Comparison of ENCODE assay signal across 13 cellular contexts in the genomic region with DNA sequence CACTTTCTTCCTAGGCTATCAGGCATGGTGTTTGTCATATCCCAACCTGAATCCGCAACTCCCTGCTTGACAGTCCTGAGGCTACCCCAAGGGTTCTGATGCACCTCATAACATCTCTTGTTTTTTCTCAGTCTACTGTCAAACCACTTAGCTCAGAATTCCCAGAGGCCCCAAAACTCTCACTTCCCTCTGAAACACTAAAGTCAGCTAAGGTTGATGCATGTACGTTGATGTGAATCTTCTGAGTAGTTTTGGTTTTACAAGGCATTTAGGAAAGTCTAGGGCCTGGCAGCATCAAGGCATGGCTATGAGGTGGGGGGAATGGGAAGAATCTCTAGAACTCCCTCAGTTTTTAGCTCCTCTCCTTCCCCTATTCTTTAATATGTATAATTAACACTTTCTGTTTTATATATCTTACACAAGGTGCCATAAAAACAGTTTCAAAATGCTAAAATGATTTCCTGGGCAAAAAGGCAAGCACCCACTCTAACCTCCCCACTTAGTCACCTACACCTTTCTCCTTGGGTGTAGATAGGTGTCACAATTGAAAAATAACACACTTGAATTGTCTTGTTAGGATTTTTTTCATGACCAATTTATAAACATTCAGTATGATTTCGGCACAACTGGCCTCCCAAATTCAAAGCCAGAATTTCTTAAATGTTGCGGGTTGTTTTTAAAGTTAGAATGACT.
DNase-seq lines count a peak whose midpoint lies in the region; ATAC-seq and TF ChIP-seq lines count a peak whose summit lies in the region.
"Had no signal": no experiment of that assay in that cellular context is flagged by ENCODE, and none has a peak within 500 bp of the region (broad histone marks: within the 10 kb centered on the region; RNA-seq: fewer than 3 reads in every experiment).

No MANE protein-coding gene starts in this region.

- H3K9me3 ChIP-seq in spleen (no peaks in the 10 kb centered on the region), WERI-Rb-1 (ENCODE audit: severe bottlenecking) (no peaks in the 10 kb centered on the region), upper lobe of left lung (no peaks in the 10 kb centered on the region)
- H3K9me3 ChIP-seq: SK-N-SH had no signal

- H3K36me3 ChIP-seq in spleen (no peaks in the 10 kb centered on the region), WERI-Rb-1 (no peaks in the 10 kb centered on the region), upper lobe of left lung (no peaks in the 10 kb centered on the region)

- TF ChIP-seq CTCF in spleen (IDR thresholded peaks at IDR 0.05 in 8 of 11, conservative IDR thresholded peaks at IDR 0.05 in 3 of 11) (no peak), WERI-Rb-1 (IDR thresholded peaks at IDR 0.05; ENCODE audit: low read depth, low read length) (no peak), upper lobe of left lung (IDR thresholded peaks at IDR 0.05) (no peak)

- H3K27ac Mint-ChIP-seq in T-helper 1 cell treated with Interleukin-12 subunit alpha and Interleukin-12 subunit beta and Interleukin-4 antibody, amounts not matched to agents 30 μg/mL and 1 μg/mL, for 36 hours: peak overlapping the region; percentile 59

- intact Hi-C loops in spleen (cut with DNase I; ENCODE audit: low total_unique reads): no loop called here

- ATAC-seq in GM21737 (IDR thresholded peaks at IDR 0.05; ENCODE audit: unreplicated experiment) (peak; percentile 81), HG03342 (IDR thresholded peaks at IDR 0.05; ENCODE audit: unreplicated experiment) (peak; percentile 83), upper lobe of left lung (ENCODE audit: low FRiP score in 2 of 2) (no peak)
- ATAC-seq: foreskin keratinocyte had no signal

- no peak for TF ChIP-seq POLR2A in spleen (IDR thresholded peaks at IDR 0.05)
- TF ChIP-seq POLR2A in upper lobe of left lung (IDR thresholded peaks at IDR 0.05): no peak

- H3K27ac ChIP-seq in spleen: peak overlapping the region in 5 of 8 donors; percentile 3 to 33 (median 18)
- no peak overlapping the region for H3K27ac ChIP-seq in WERI-Rb-1
- H3K27ac ChIP-seq in upper lobe of left lung: no peak overlapping the region
- H3K27ac ChIP-seq: 22Rv1, foreskin keratinocyte had no signal

- H3K27me3 ChIP-seq in spleen (replicated peaks in 1 of 7): no peaks in the 10 kb centered on the region
- no peaks in the 10 kb centered on the region for H3K27me3 ChIP-seq in WERI-Rb-1 (ENCODE audit: insufficient read depth, low read depth, severe bottlenecking)
- H3K27me3 ChIP-seq in upper lobe of left lung: no peaks in the 10 kb centered on the region
- H3K27me3 ChIP-seq: foreskin keratinocyte had no signal

- peaks cover 0 to 32% (median 24%) of the 10 kb centered on the region in 6 donors for H3K4me1 ChIP-seq in spleen
- H3K4me1 ChIP-seq in upper lobe of left lung: peaks cover 0 to 6% (median 0%) of the 10 kb centered on the region in 4 donors
- H3K4me1 ChIP-seq: foreskin keratinocyte had no signal

- no peak for DNase-seq in T-helper 1 cell
- no peak for DNase-seq in spleen
- no peak for DNase-seq in WERI-Rb-1
- no peak for DNase-seq in SHP77 (lab: John Stamatoyannopoulos, UW)
- DNase-seq in upper lobe of left lung: no peak
- DNase-seq: activated T-cell treated with anti-CD3 and anti-CD28 coated beads, Interleukin-2, amount 50 U/mL, for 48 hours; foreskin keratinocyte; SK-N-SH had no signal

- peaks cover 11% of the 10 kb centered on the region for H3K36me3 Mint-ChIP-seq in T-helper 1 cell treated with Interleukin-12 subunit alpha and Interleukin-12 subunit beta and Interleukin-4 antibody, amounts not matched to agents 30 μg/mL and 1 μg/mL, for 36 hours (ENCODE audit: low read depth)

- no peak for TF ChIP-seq EP300 in upper lobe of left lung (IDR thresholded peaks at IDR 0.05)

- WGBS in spleen, 5 donors: 77 to 84% (median 81%) methylated on average over 4 of the region's 4 CpGs
- 89 to 97% methylated on average over 4 of the region's 4 CpGs for WGBS in upper lobe of left lung, 2 donors

- H3K27me3 Mint-ChIP-seq in T-helper 1 cell treated with Interleukin-12 subunit alpha and Interleukin-12 subunit beta and Interleukin-4 antibody, amounts not matched to agents 30 μg/mL and 1 μg/mL, for 36 hours (ENCODE audit: low read depth): no peaks in the 10 kb centered on the region

- peak overlapping the region; percentile 1 for H3K4me3 Mint-ChIP-seq in T-helper 1 cell treated with Interleukin-12 subunit alpha and Interleukin-12 subunit beta and Interleukin-4 antibody, amounts not matched to agents 30 μg/mL and 1 μg/mL, for 36 hours

- H3K9me3 Mint-ChIP-seq in T-helper 1 cell treated with Interleukin-12 subunit alpha and Interleukin-12 subunit beta and Interleukin-4 antibody, amounts not matched to agents 30 μg/mL and 1 μg/mL, for 36 hours: peaks cover 8% of the 10 kb centered on the region

- H3K4me3 ChIP-seq in spleen: no peak overlapping the region
- H3K4me3 ChIP-seq in WERI-Rb-1 (ENCODE audit: low read depth, low read length): no peak overlapping the region
- no peak overlapping the region for H3K4me3 ChIP-seq in upper lobe of left lung
- H3K4me3 ChIP-seq: lung had no signal

- peaks cover 50% of the 10 kb centered on the region for H3K4me1 Mint-ChIP-seq in T-helper 1 cell treated with Interleukin-12 subunit alpha and Interleukin-12 subunit beta and Interleukin-4 antibody, amounts not matched to agents 30 μg/mL and 1 μg/mL, for 36 hours (ENCODE audit: low read depth)

Comparison
In these comparisons a context has a peak if more than half of its experiments do, and no peak if none do; other contexts are left out.
1. ATAC-seq: peak in GM21737 (single experiment) and HG03342 (single experiment); none in upper lobe of left lung (0 of 2).
2. H3K27ac ChIP-seq: peak in spleen (5 of 8); none in WERI-Rb-1 (single experiment) and upper lobe of left lung (0 of 4).